In the genomic region with DNA sequence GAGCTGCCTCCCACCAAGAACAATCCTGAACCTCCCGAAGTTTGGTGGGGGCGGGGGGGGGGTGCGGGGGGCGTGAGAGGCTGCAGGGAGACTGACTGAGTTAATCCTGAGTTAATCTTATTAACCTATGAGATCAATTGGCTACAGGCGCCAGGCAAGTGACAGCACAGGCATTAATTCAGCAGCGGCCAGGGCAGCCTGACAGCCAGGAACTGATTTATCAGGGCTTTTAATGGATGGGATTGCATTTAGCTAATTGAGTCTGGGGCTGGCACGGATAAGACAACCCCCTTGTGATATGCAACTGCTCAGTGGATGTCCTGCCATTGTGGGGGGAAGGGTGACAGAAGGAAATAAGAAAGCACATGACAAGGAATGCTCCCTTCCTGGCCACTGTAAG, we compare ENCODE assay signal across 21 cellular contexts. TPM values are rescaled to one million over a fixed set of nuclear protein-coding genes. Genes with fewer than 3 reads are reported as not detected.
A peak's percentile ranks its signal among the peaks of the same experiment; 100 is the strongest.
DNase-seq lines count a peak whose midpoint lies in the region; ATAC-seq and TF ChIP-seq lines count a peak whose summit lies in the region.
"Had no signal": no experiment of that assay in that cellular context is flagged by ENCODE, and none has a peak within 500 bp of the region (broad histone marks: within the 10 kb centered on the region; RNA-seq: fewer than 3 reads in every experiment).

No MANE protein-coding gene starts in this region.

- no peaks in the 10 kb centered on the region for H3K27me3 ChIP-seq in HAP-1 (ENCODE audit: low read depth)
- H3K27me3 ChIP-seq in osteoblast (ENCODE audit: insufficient read depth, low read length) = peaks cover 41% of the 10 kb centered on the region
- no peaks in the 10 kb centered on the region for H3K27me3 ChIP-seq in MG63

- H3K27ac ChIP-seq in osteoblast (ENCODE audit: low read depth, low read length) = no peak overlapping the region

- no peak for ATAC-seq in GM19467 (IDR thresholded peaks at IDR 0.05; ENCODE audit: unreplicated experiment)
- ATAC-seq in GM19328 (IDR thresholded peaks at IDR 0.05; ENCODE audit: unreplicated experiment) = no peak

- H3K9me3 ChIP-seq in HAP-1 = no peaks in the 10 kb centered on the region
- no peaks in the 10 kb centered on the region for H3K9me3 ChIP-seq in osteoblast (ENCODE audit: low read depth, low read length)
- H3K9me3 ChIP-seq in MG63 = no peaks in the 10 kb centered on the region

- no peaks in the 10 kb centered on the region for H3K9me3 Mint-ChIP-seq in glutamatergic neuron (ENCODE audit: unreplicated experiment)
- H3K9me3 Mint-ChIP-seq: CD4-positive, alpha-beta T cell had no signal

- H3K36me3 Mint-ChIP-seq in glutamatergic neuron (ENCODE audit: unreplicated experiment) = no peaks in the 10 kb centered on the region

- no peaks in the 10 kb centered on the region for H3K79me2 ChIP-seq in osteoblast (ENCODE audit: insufficient read depth, low read length)

- H3K4me3 Mint-ChIP-seq in glutamatergic neuron (ENCODE audit: unreplicated experiment) = no peak overlapping the region
- H3K4me3 Mint-ChIP-seq: CD4-positive, alpha-beta T cell had no signal

- DNase-seq in HAP-1 (ENCODE audit: low spot score in 2 of 2) = peak; percentile 69 to 80
- DNase-seq in SK-N-DZ (ENCODE audit: low spot score) = peak; percentile 98
- peak; percentile 22 for DNase-seq in glutamatergic neuron
- DNase-seq in osteoblast (ENCODE audit: insufficient read length, low spot score, missing footprints) = peak; percentile 48
- no peak for DNase-seq in SIG-M5 treated with dmso at 0.1 percent for 504 hours (lab: John Stamatoyannopoulos, UW; ENCODE audit: unreplicated experiment)
- no peak for DNase-seq in MG63
- DNase-seq: ACHN; Calu3; CD4-positive, alpha-beta T cell; DMS79; NCI-H1092; NCI-H1694; NCI-H2107; NCI-H2227 treated with DMSO at 0.1 percent for 48 hours; NCI-H69; RPMI8226; SIG-M5 had no signal

- in situ Hi-C loops in HAP-1 (cut with MboI; ENCODE audit: low sequenced_read_pairs) = no loop called here

- peaks cover 2% of the 10 kb centered on the region for H3K4me1 Mint-ChIP-seq in glutamatergic neuron (ENCODE audit: low read depth, unreplicated experiment)

- H3K36me3 ChIP-seq in HAP-1 (replicated peaks) = no peaks in the 10 kb centered on the region
- no peaks in the 10 kb centered on the region for H3K36me3 ChIP-seq in osteoblast (ENCODE audit: insufficient read depth, low read length)
- H3K36me3 ChIP-seq in MG63 = no peaks in the 10 kb centered on the region

- H3K4me3 ChIP-seq in HAP-1 (no peak overlapping the region), osteoblast (ENCODE audit: insufficient read depth, low read length) (no peak overlapping the region), MG63 (no peak overlapping the region)

- no peak overlapping the region for H2AFZ ChIP-seq in osteoblast (ENCODE audit: low read length)

- no peaks in the 10 kb centered on the region for H4K20me1 ChIP-seq in osteoblast (ENCODE audit: insufficient read depth, low read length)

- H3K27me3 Mint-ChIP-seq in glutamatergic neuron (ENCODE audit: unreplicated experiment) = no peaks in the 10 kb centered on the region
- H3K27me3 Mint-ChIP-seq: CD4-positive, alpha-beta T cell had no signal

- no peak overlapping the region for H3K27ac Mint-ChIP-seq in glutamatergic neuron (ENCODE audit: unreplicated experiment)
- H3K27ac Mint-ChIP-seq: CD4-positive, alpha-beta T cell had no signal

- H3K4me2 ChIP-seq in osteoblast (ENCODE audit: insufficient read depth, low read length) = no peak overlapping the region

- TF ChIP-seq CTCF in glutamatergic neuron (IDR thresholded peaks at IDR 0.05; ENCODE audit: partially characterized antibody, unreplicated experiment) (no peak), osteoblast (IDR thresholded peaks at IDR 0.05; ENCODE audit: extremely low read depth, low read depth, low read length) (no peak)

- H3K4me1 ChIP-seq in HAP-1 = peaks cover 24% of the 10 kb centered on the region
- H3K4me1 ChIP-seq in osteoblast (ENCODE audit: insufficient read depth, low read length) = no peaks in the 10 kb centered on the region

RNA-seq across cellular contexts. Expression of gene RTL5, which starts 16.3 kb away (rescaled TPM):
- polyA plus RNA-seq in SK-N-DZ (2014; cell fraction: cytosol; rRNA removed) = 2.2 and 2.4 TPM in 2 replicates
- 2.9 and 5.1 TPM in 2 replicates for polyA plus RNA-seq in SK-N-DZ (2014; cell fraction: nucleus; rRNA removed)
- total RNA-seq in glutamatergic neuron (ENCODE audit: unreplicated experiment) (18.2 TPM), osteoblast (2.1 and 2.2 TPM in 2 replicates)
- total RNA-seq in MG63 (2014; rRNA removed; shearing (Covaris generic); ENCODE audit: low replicate concordance) = 0.03 TPM in 1 of 2 replicates, not detected in the other
- total RNA-seq: HT-29, MCF 10A had no signal

Comparison
In these comparisons a context has a peak if more than half of its experiments do, and no peak if none do; other contexts are left out.
1. DNase-seq: peak in HAP-1 (2 of 2), SK-N-DZ (single experiment), glutamatergic neuron (single experiment) and osteoblast (single experiment); none in SIG-M5 treated with dmso at 0.1 percent for 504 hours (single experiment) and MG63 (single experiment).